14 cellular contexts compared by ENCODE assay signal in genomic region chr9:127661342-127661741, GRCh38. TPM values are rescaled to one million over a fixed set of nuclear protein-coding genes. Genes with fewer than 3 reads are reported as not detected.
DNase-seq lines count a peak whose midpoint lies in the region; TF ChIP-seq lines count a peak whose summit lies in the region.
"Had no signal": no experiment of that assay in that cellular context is flagged by ENCODE, and none has a peak within 500 bp of the region (broad histone marks: within the 10 kb centered on the region; RNA-seq: fewer than 3 reads in every experiment).

No MANE protein-coding gene starts in this region.

- DNase-seq in BE2C, result peak; percentile 63
- DNase-seq in NCI-H1694 (lab: John Stamatoyannopoulos, UW), result peak; percentile 97
- peak; percentile 92 for DNase-seq in SK-N-DZ (ENCODE audit: low spot score)
- DNase-seq in middle frontal gyrus (ENCODE audit: extremely low spot score, low spot score), result peak; percentile 60
- no peak for DNase-seq in SKM-1 (lab: John Stamatoyannopoulos, UW; ENCODE audit: unreplicated experiment)
- no peak for DNase-seq in coronary artery (ENCODE audit: low spot score)
- DNase-seq in stimulated activated naive CD4-positive, alpha-beta T cell treated with Interleukin-2 at 50 U/mL for 16 hours (lab: John Stamatoyannopoulos, UW), result no peak
- no peak for DNase-seq in EL
- DNase-seq: KBM-7; NCI-H526 treated with DMSO at 0.1 percent for 48 hours; Right ventricle myocardium superior; stimulated activated CD8-positive, alpha-beta memory T cell treated with anti-CD3 and anti-CD28 coated beads, Interleukin-4, amount 100 ng/mL, for 48 hours had no signal

- no peak overlapping the region for H3K27ac ChIP-seq in coronary artery
- H3K27ac ChIP-seq: VCaP had no signal

- H3K36me3 ChIP-seq in BE2C, result peaks cover 12% of the 10 kb centered on the region

- no peaks in the 10 kb centered on the region for H3K27me3 ChIP-seq in BE2C

- H3K4me3 ChIP-seq in BE2C (ENCODE audit: low read depth, low read length), result no peak overlapping the region
- no peak overlapping the region for H3K4me3 ChIP-seq in coronary artery

- TF ChIP-seq CTCF in BE2C (IDR thresholded peaks at IDR 0.05; ENCODE audit: low read depth, low read length) (no peak), coronary artery (IDR thresholded peaks at IDR 0.05) (no peak)

- H3K4me1 ChIP-seq in BE2C, result peaks cover 29% of the 10 kb centered on the region

- H3K9me3 ChIP-seq in BE2C, result no peaks in the 10 kb centered on the region

RNA-seq across cellular contexts. Expression of gene CFAP157, which starts 45.4 kb away (rescaled TPM):
- 5.2 TPM for polyA plus RNA-seq in BE2C (2012; ENCODE audit: insufficient read depth, insufficient read length, low read depth)
- 0.27 TPM in 1 of 2 replicates, not detected in the other for polyA plus RNA-seq in SK-N-DZ (2014; cell fraction: cytosol; rRNA removed)
- 0.58 and 1.1 TPM in 2 replicates for polyA plus RNA-seq in SK-N-DZ (2014; cell fraction: nucleus; rRNA removed)

RNA-seq across cellular contexts. Expression of gene STXBP1, which starts 49.3 kb away (rescaled TPM):
- 118 TPM for polyA plus RNA-seq in BE2C (2012; ENCODE audit: insufficient read depth, insufficient read length, low read depth)
- polyA plus RNA-seq in SK-N-DZ (2014; cell fraction: cytosol; rRNA removed), result 39.9 and 64.1 TPM in 2 replicates
- 25.0 and 104 TPM in 2 replicates for polyA plus RNA-seq in SK-N-DZ (2014; cell fraction: nucleus; rRNA removed)

RNA-seq across cellular contexts. Expression of gene PTRH1, which starts 54.1 kb away (rescaled TPM):
- polyA plus RNA-seq in BE2C (2012; ENCODE audit: insufficient read depth, insufficient read length, low read depth), result 33.7 TPM
- 11.8 and 14.8 TPM in 2 replicates for polyA plus RNA-seq in SK-N-DZ (2014; cell fraction: cytosol; rRNA removed)
- polyA plus RNA-seq in SK-N-DZ (2014; cell fraction: nucleus; rRNA removed), result 9.3 and 10.4 TPM in 2 replicates

RNA-seq across cellular contexts. Expression of gene TTC16, which starts 54.5 kb away (rescaled TPM):
- 0.28 TPM for polyA plus RNA-seq in BE2C (2012; ENCODE audit: insufficient read depth, insufficient read length, low read depth)
- polyA plus RNA-seq in SK-N-DZ (2014; cell fraction: cytosol; rRNA removed), result 0.06 and 0.13 TPM in 2 replicates
- 0.22 and 0.55 TPM in 2 replicates for polyA plus RNA-seq in SK-N-DZ (2014; cell fraction: nucleus; rRNA removed)
- polyA plus RNA-seq: urinary bladder had no signal

Comparison
In these comparisons a context has a peak if more than half of its experiments do, and no peak if none do; other contexts are left out.
1. DNase-seq: peak in BE2C (single experiment), NCI-H1694 (single experiment), SK-N-DZ (single experiment) and middle frontal gyrus (single experiment); none in SKM-1 (single experiment), coronary artery (single experiment), stimulated activated naive CD4-positive, alpha-beta T cell treated with Interleukin-2 at 50 U/mL for 16 hours (single experiment) and EL (single experiment).